32 cellular contexts compared by ENCODE assay signal in genomic region chr4:15853345-15853744, GRCh38.
"Had no signal": no experiment of that assay in that cellular context is flagged by ENCODE, and none has a peak within 500 bp of the region (broad histone marks: within the 10 kb centered on the region; RNA-seq: fewer than 3 reads in every experiment).

No MANE protein-coding gene starts in this region.

- ATAC-seq: activated CD4-positive, alpha-beta T cell treated with anti-CD3 and anti-CD28 coated beads for 36 hours; activated naive CD4-positive, alpha-beta T cell treated with anti-CD3 and anti-CD28 coated beads, Interleukin-2, amount 50 U/mL, for 72 hours; activated T-cell treated with anti-CD3 and anti-CD28 coated beads, Interleukin-2, amount 50 U/mL, for 72 hours; effector memory CD8-positive, alpha-beta T cell; T-helper 17 cell had no signal

- H3K27me3 ChIP-seq: brain microvascular endothelial cell, esophagus squamous epithelium had no signal

- H3K27ac Mint-ChIP-seq: activated CD4-positive, alpha-beta memory T cell treated with anti-CD3 and anti-CD28 coated beads, Interleukin-2, amount 10 ng/mL, durations not matched to agents 7 days and 5 days; activated CD4-positive, alpha-beta T cell treated with anti-CD3 and anti-CD28 coated beads for 36 hours; activated CD4-positive, alpha-beta T cell treated with anti-CD3 and anti-CD28 coated beads, Interleukin-2, amount 10 ng/mL, durations not matched to agents 7 days and 5 days; activated naive CD4-positive, alpha-beta T cell treated with anti-CD3 and anti-CD28 coated beads, Interleukin-2, amount 10 ng/mL, durations not matched to agents 7 days and 5 days; activated naive CD4-positive, alpha-beta T cell treated with anti-CD3 and anti-CD28 coated beads, Interleukin-2, amount 50 U/mL, for 72 hours; activated naive CD8-positive, alpha-beta T cell treated with anti-CD3 and anti-CD28 coated beads, Interleukin-2, amount 10 ng/mL, durations not matched to agents 7 days and 5 days; activated T-cell treated with anti-CD3 and anti-CD28 coated beads, Interleukin-2, amount 50 U/mL, for 24 hours; activated T-cell treated with anti-CD3 and anti-CD28 coated beads, Interleukin-2, amount 50 U/mL, for 72 hours; effector memory CD8-positive, alpha-beta T cell; T-helper 17 cell; T-helper 2 cell treated with Interferon-gamma antibody and Interleukin-4, amounts not matched to agents 5 μg/mL and 100 μg/mL, for 36 hours had no signal

- H3K4me3 Mint-ChIP-seq: activated CD4-positive, alpha-beta memory T cell treated with anti-CD3 and anti-CD28 coated beads, Interleukin-2, amount 10 ng/mL, durations not matched to agents 7 days and 5 days; activated CD4-positive, alpha-beta T cell treated with anti-CD3 and anti-CD28 coated beads for 36 hours; activated CD4-positive, alpha-beta T cell treated with anti-CD3 and anti-CD28 coated beads, Interleukin-2, amount 10 ng/mL, durations not matched to agents 7 days and 5 days; activated naive CD4-positive, alpha-beta T cell treated with anti-CD3 and anti-CD28 coated beads, Interleukin-2, amount 10 ng/mL, durations not matched to agents 7 days and 5 days; activated naive CD8-positive, alpha-beta T cell treated with anti-CD3 and anti-CD28 coated beads, Interleukin-2, amount 10 ng/mL, durations not matched to agents 7 days and 5 days; activated T-cell treated with anti-CD3 and anti-CD28 coated beads, Interleukin-2, amount 50 U/mL, for 24 hours; activated T-cell treated with anti-CD3 and anti-CD28 coated beads, Interleukin-2, amount 50 U/mL, for 72 hours; effector memory CD8-positive, alpha-beta T cell; T-helper 17 cell; T-helper 2 cell treated with Interferon-gamma antibody and Interleukin-4, amounts not matched to agents 5 μg/mL and 100 μg/mL, for 36 hours had no signal

- H3K9me3 ChIP-seq: esophagus squamous epithelium had no signal

- H3K36me3 ChIP-seq: brain microvascular endothelial cell, esophagus squamous epithelium, WERI-Rb-1 had no signal

- H3K27ac ChIP-seq: brain microvascular endothelial cell, WERI-Rb-1 had no signal

- H3K4me3 ChIP-seq: esophagus squamous epithelium had no signal

- H3K4me1 Mint-ChIP-seq: activated naive CD4-positive, alpha-beta T cell treated with anti-CD3 and anti-CD28 coated beads, Interleukin-2, amount 10 ng/mL, durations not matched to agents 7 days and 5 days; activated naive CD8-positive, alpha-beta T cell treated with anti-CD3 and anti-CD28 coated beads, Interleukin-2, amount 10 ng/mL, durations not matched to agents 7 days and 5 days; T-helper 17 cell had no signal

- FAIRE-seq: astrocyte, colon, frontal cortex had no signal

- H3K27me3 Mint-ChIP-seq: activated naive CD4-positive, alpha-beta T cell treated with anti-CD3 and anti-CD28 coated beads, Interleukin-2, amount 10 ng/mL, durations not matched to agents 7 days and 5 days; activated naive CD8-positive, alpha-beta T cell treated with anti-CD3 and anti-CD28 coated beads, Interleukin-2, amount 10 ng/mL, durations not matched to agents 7 days and 5 days; activated T-cell treated with anti-CD3 and anti-CD28 coated beads, Interleukin-2, amount 50 U/mL, for 24 hours had no signal

- DNase-seq: activated CD4-positive, alpha-beta memory T cell treated with anti-CD3 and anti-CD28 coated beads, Interleukin-2, amount 10 ng/mL, durations not matched to agents 7 days and 5 days; activated CD4-positive, alpha-beta T cell treated with anti-CD3 and anti-CD28 coated beads for 36 hours; activated CD4-positive, alpha-beta T cell treated with anti-CD3 and anti-CD28 coated beads, Interleukin-2, amount 10 ng/mL, durations not matched to agents 7 days and 5 days; activated CD4-positive, alpha-beta T cell treated with anti-CD3 and anti-CD28 coated beads, Interleukin-2, amount 50 U/mL, for 4 hours; activated CD4-positive, CD25-positive, alpha-beta regulatory T cell; activated CD4-positive, CD25-positive, alpha-beta regulatory T cell treated with anti-CD3 and anti-CD28 coated beads, Interleukin-2, amount 50 U/mL, for 72 hours; activated CD8-positive, alpha-beta memory T cell treated with anti-CD3 and anti-CD28 coated beads, Interleukin-2, amount 50 U/mL, for 48 hours; activated gamma-delta T cell; activated naive CD4-positive, alpha-beta T cell; activated naive CD4-positive, alpha-beta T cell treated with anti-CD3 and anti-CD28 coated beads, Interleukin-2, amount 10 ng/mL, durations not matched to agents 7 days and 5 days; activated naive CD8-positive, alpha-beta T cell treated with anti-CD3 and anti-CD28 coated beads, Interleukin-2, amount 10 ng/mL, durations not matched to agents 7 days and 5 days; activated T-cell treated with anti-CD3 and anti-CD28 coated beads for 4 hours; activated T-cell treated with anti-CD3 and anti-CD28 coated beads, Interleukin-2, amount 50 U/mL, for 24 hours; activated T-cell treated with anti-CD3 and anti-CD28 coated beads, Interleukin-2, amount 50 U/mL, for 72 hours; anterior cingulate cortex; brain microvascular endothelial cell; caudate nucleus; cortex of kidney; dermis blood vessel endothelial cell; effector CD4-positive, alpha-beta T cell; effector memory CD8-positive, alpha-beta T cell; esophagus squamous epithelium; head of caudate nucleus; T-helper 1 cell; T-helper 17 cell; T1000; WERI-Rb-1 had no signal

- H3K9me3 Mint-ChIP-seq: activated CD4-positive, alpha-beta memory T cell treated with anti-CD3 and anti-CD28 coated beads, Interleukin-2, amount 10 ng/mL, durations not matched to agents 7 days and 5 days; activated CD4-positive, alpha-beta T cell treated with anti-CD3 and anti-CD28 coated beads, Interleukin-2, amount 10 ng/mL, durations not matched to agents 7 days and 5 days; activated naive CD4-positive, alpha-beta T cell treated with anti-CD3 and anti-CD28 coated beads, Interleukin-2, amount 10 ng/mL, durations not matched to agents 7 days and 5 days; activated naive CD8-positive, alpha-beta T cell treated with anti-CD3 and anti-CD28 coated beads, Interleukin-2, amount 10 ng/mL, durations not matched to agents 7 days and 5 days; activated T-cell treated with anti-CD3 and anti-CD28 coated beads, Interleukin-2, amount 50 U/mL, for 24 hours; activated T-cell treated with anti-CD3 and anti-CD28 coated beads, Interleukin-2, amount 50 U/mL, for 72 hours; effector memory CD8-positive, alpha-beta T cell; T-helper 2 cell treated with Interferon-gamma antibody and Interleukin-4, amounts not matched to agents 5 μg/mL and 100 μg/mL, for 36 hours had no signal
